Comparison of ENCODE assay signal across 17 cellular contexts in genomic region chr7:150629347-150629746, GRCh38. TPM values are rescaled to one million over a fixed set of nuclear protein-coding genes. Genes with fewer than 3 reads are reported as not detected.
DNase-seq lines count a peak whose midpoint lies in the region; ATAC-seq and TF ChIP-seq lines count a peak whose summit lies in the region.
"Had no signal": no experiment of that assay in that cellular context is flagged by ENCODE, and none has a peak within 500 bp of the region (broad histone marks: within the 10 kb centered on the region; RNA-seq: fewer than 3 reads in every experiment).

No MANE protein-coding gene starts in this region.

- H3K4me3 ChIP-seq in CD8-positive, alpha-beta T cell (ENCODE audit: low read depth, low read length), result no peak overlapping the region
- H3K4me3 ChIP-seq in heart left ventricle, result peak overlapping the region in 5 of 12 donors; percentile 1 to 69 (median 49)
- H3K4me3 ChIP-seq: neural progenitor cell had no signal

- peak overlapping the region; percentile 96 for H3K27ac Mint-ChIP-seq in CD8-positive, alpha-beta T cell
- peak overlapping the region; percentile 99 for H3K27ac Mint-ChIP-seq in activated CD8-positive, alpha-beta T cell treated with anti-CD3 and anti-CD28 coated beads for 36 hours
- H3K27ac Mint-ChIP-seq: HFFc6, neural progenitor cell had no signal

- peaks cover 84% of the 10 kb centered on the region for H3K4me1 Mint-ChIP-seq in CD8-positive, alpha-beta T cell (ENCODE audit: low read depth)
- peaks cover 67% of the 10 kb centered on the region for H3K4me1 Mint-ChIP-seq in activated CD8-positive, alpha-beta T cell treated with anti-CD3 and anti-CD28 coated beads for 36 hours (ENCODE audit: low read depth)
- H3K4me1 Mint-ChIP-seq: neural progenitor cell had no signal

- H3K27me3 Mint-ChIP-seq in CD8-positive, alpha-beta T cell (ENCODE audit: low read depth), result no peaks in the 10 kb centered on the region
- H3K27me3 Mint-ChIP-seq in activated CD8-positive, alpha-beta T cell treated with anti-CD3 and anti-CD28 coated beads for 36 hours, result no peaks in the 10 kb centered on the region
- H3K27me3 Mint-ChIP-seq: stimulated activated naive CD8-positive, alpha-beta T cell treated with anti-CD3 and anti-CD28 coated beads, Interleukin-15, amount 100 ng/mL, for 72 hours had no signal

- TF ChIP-seq CTCF in CD8-positive, alpha-beta T cell (IDR thresholded peaks at IDR 0.05), result no peak
- no peak for TF ChIP-seq CTCF in activated CD8-positive, alpha-beta T cell treated with anti-CD3 and anti-CD28 coated beads for 36 hours (IDR thresholded peaks at IDR 0.05)
- TF ChIP-seq CTCF in heart left ventricle (IDR thresholded peaks at IDR 0.05), result no peak

- H3K9me3 ChIP-seq in CD8-positive, alpha-beta T cell (ENCODE audit: low read length), result no peaks in the 10 kb centered on the region
- H3K9me3 ChIP-seq in heart left ventricle, result no peaks in the 10 kb centered on the region

- no peak overlapping the region for H3K27ac ChIP-seq in CD8-positive, alpha-beta T cell (ENCODE audit: low read depth, low read length)
- peak overlapping the region; percentile 63 to 96 (median 93) for H3K27ac ChIP-seq in heart left ventricle
- H3K27ac ChIP-seq: neural progenitor cell had no signal

- no peak for DNase-seq in CD8-positive, alpha-beta T cell
- no peak for DNase-seq in activated CD8-positive, alpha-beta T cell treated with anti-CD3 and anti-CD28 coated beads for 36 hours
- DNase-seq in heart left ventricle (peak in 4 of 5 donors; percentile 84 to 92 (median 86)), sciatic nerve (ENCODE audit: low spot score) (no peak), HUDEP-2 (lab: John Stamatoyannopoulos, UW; ENCODE audit: unreplicated experiment in 76 of 76) (no peak)
- DNase-seq: anterior cingulate cortex; cortex of kidney; HFFc6; Kasumi-1; mammary epithelial cell; NCI-H1694 treated with DMSO at 0.1 percent for 48 hours; NCI-H524; OCI-M1; stimulated activated naive CD8-positive, alpha-beta T cell treated with anti-CD3 and anti-CD28 coated beads, Interleukin-15, amount 100 ng/mL, for 72 hours had no signal

- peak overlapping the region; percentile 97 for H3K4me3 Mint-ChIP-seq in CD8-positive, alpha-beta T cell
- no peak overlapping the region for H3K4me3 Mint-ChIP-seq in activated CD8-positive, alpha-beta T cell treated with anti-CD3 and anti-CD28 coated beads for 36 hours
- H3K4me3 Mint-ChIP-seq: HFFc6, neural progenitor cell had no signal

- POLR2A ChIA-PET in CD8-positive, alpha-beta T cell (lab: Charles Lee), result interaction anchor here (0.6 to 15.8 kb wide), 19 partner anchors 8 to 180 kb away, joined by 3 to 142 read pairs (median 4); partner anchors contain the start of genes GIMAP1, GIMAP2, GIMAP4 and GIMAP5
- POLR2A ChIA-PET in activated CD8-positive, alpha-beta T cell treated with anti-CD3 and anti-CD28 coated beads for 36 hours (lab: Charles Lee), result interaction anchor here (0.7 to 3.1 kb wide), 4 partner anchors 8 to 62 kb away, joined by 3 to 16 read pairs (median 4); partner anchors contain the start of gene GIMAP4

- H3K4me1 ChIP-seq in CD8-positive, alpha-beta T cell (ENCODE audit: insufficient read depth, low read length), result peaks cover 70% of the 10 kb centered on the region
- H3K4me1 ChIP-seq in heart left ventricle, result peaks cover 0 to 72% (median 35%) of the 10 kb centered on the region in 12 donors
- H3K4me1 ChIP-seq: neural progenitor cell had no signal

- intact Hi-C loops in CD8-positive, alpha-beta T cell (cut with DNase I, micrococcal nuclease), result no loop called here
- intact Hi-C loops in activated CD8-positive, alpha-beta T cell treated with anti-CD3 and anti-CD28 coated beads for 36 hours (cut with micrococcal nuclease), result no loop called here
- intact Hi-C loops in heart left ventricle (cut with DNase I) (loop anchor here in 6 of 10 donors (5.0 to 10.0 kb wide), 5 partner anchors 62 to 177 kb away; partner anchors contain the start of genes GIMAP8 (in 2 of the 6), GIMAP4 (in 1 of the 6) and GIMAP5 (in 1 of the 6)), sciatic nerve (cut with DNase I) (no loop called here)

- no peak for ATAC-seq in CD8-positive, alpha-beta T cell
- no peak for ATAC-seq in activated CD8-positive, alpha-beta T cell treated with anti-CD3 and anti-CD28 coated beads for 36 hours
- ATAC-seq in heart left ventricle, result peak; percentile 92 to 95 (median 93)
- peak; percentile 57 for ATAC-seq in sciatic nerve
- no peak for ATAC-seq in GM21381 (IDR thresholded peaks at IDR 0.05; ENCODE audit: unreplicated experiment)
- ATAC-seq in GM19397 (IDR thresholded peaks at IDR 0.05; ENCODE audit: unreplicated experiment), result no peak
- ATAC-seq: stimulated activated naive CD8-positive, alpha-beta T cell treated with anti-CD3 and anti-CD28 coated beads, Interleukin-15, amount 100 ng/mL, for 72 hours had no signal

- H3K27me3 ChIP-seq in CD8-positive, alpha-beta T cell (ENCODE audit: insufficient read depth, low read length), result no peaks in the 10 kb centered on the region
- H3K27me3 ChIP-seq in heart left ventricle, result no peaks in the 10 kb centered on the region

- H3K36me3 Mint-ChIP-seq in CD8-positive, alpha-beta T cell, result peaks cover 74% of the 10 kb centered on the region
- peaks cover 78% of the 10 kb centered on the region for H3K36me3 Mint-ChIP-seq in activated CD8-positive, alpha-beta T cell treated with anti-CD3 and anti-CD28 coated beads for 36 hours (ENCODE audit: low read depth)
- H3K36me3 Mint-ChIP-seq: neural progenitor cell had no signal

- CTCF ChIA-PET in CD8-positive, alpha-beta T cell (lab: Charles Lee), result interaction anchor here (0.8 to 2.2 kb wide), 7 partner anchors 36 to 180 kb away, joined by 3 to 10 read pairs (median 3); partner anchors contain the start of gene GIMAP2
- CTCF ChIA-PET in activated CD8-positive, alpha-beta T cell treated with anti-CD3 and anti-CD28 coated beads for 36 hours (lab: Charles Lee), result interaction anchor here (0.9 kb wide), 1 partner anchor 39 kb away, joined by 4 read pairs; no protein-coding TSS in a partner anchor

- H3K9me3 Mint-ChIP-seq in CD8-positive, alpha-beta T cell, result peaks cover 16% of the 10 kb centered on the region
- peaks cover 14% of the 10 kb centered on the region for H3K9me3 Mint-ChIP-seq in activated CD8-positive, alpha-beta T cell treated with anti-CD3 and anti-CD28 coated beads for 36 hours

- 25 to 40% (median 33%) methylated on average over 9 of the region's 9 CpGs for WGBS in heart left ventricle, 4 donors

- H3K36me3 ChIP-seq in CD8-positive, alpha-beta T cell (ENCODE audit: insufficient read depth, low read length), result peaks cover 34% of the 10 kb centered on the region
- H3K36me3 ChIP-seq in heart left ventricle, result peaks cover 0 to 41% (median 21%) of the 10 kb centered on the region in 9 donors
- H3K36me3 ChIP-seq: neural progenitor cell had no signal

- peak in 1 of 2 donors; percentile 64 for TF ChIP-seq POLR2A in heart left ventricle (IDR thresholded peaks at IDR 0.05)

RNA-seq across cellular contexts. Expression of gene GIMAP6, which starts 2.8 kb away (rescaled TPM):
- total RNA-seq in CD8-positive, alpha-beta T cell, result 10 to 100 TPM; 10.5 to 10.8 TPM
- 10 to 100 TPM; 21.2 to 21.5 TPM for total RNA-seq in activated CD8-positive, alpha-beta T cell treated with anti-CD3 and anti-CD28 coated beads for 36 hours
- 10 to 100 TPM; 20.3 to 52.7 (median 24.4) TPM for total RNA-seq in heart left ventricle
- 10 to 100 TPM; 13.8 to 29.6 TPM for polyA plus RNA-seq in heart left ventricle
- 32.7 TPM for total RNA-seq in sciatic nerve
- total RNA-seq: HFFc6, mammary epithelial cell had no signal
- polyA plus RNA-seq: mammary epithelial cell had no signal

RNA-seq across cellular contexts. Expression of gene GIMAP2, which starts 56.2 kb away (rescaled TPM):
- total RNA-seq in CD8-positive, alpha-beta T cell, result 10 to 100 TPM; 58.4 to 58.8 TPM
- total RNA-seq in activated CD8-positive, alpha-beta T cell treated with anti-CD3 and anti-CD28 coated beads for 36 hours, result 10 to 100 TPM; 42.2 to 42.7 TPM
- total RNA-seq in heart left ventricle, result 10 to 100 TPM in 2 of 9 donors, 1 to 10 TPM in 7; 2.1 to 23.5 (median 4.9) TPM
- 1 to 10 TPM; 2.3 to 6.6 TPM for polyA plus RNA-seq in heart left ventricle
- 11.7 TPM for total RNA-seq in sciatic nerve
- total RNA-seq: HFFc6 had no signal

Comparison
In these comparisons a context has a peak if more than half of its experiments do, and no peak if none do; other contexts are left out.
1. ATAC-seq: peak in heart left ventricle (4 of 4) and sciatic nerve (single experiment); none in CD8-positive, alpha-beta T cell (single experiment), activated CD8-positive, alpha-beta T cell treated with anti-CD3 and anti-CD28 coated beads for 36 hours (single experiment), GM21381 (single experiment) and GM19397 (single experiment).
2. DNase-seq: peak in heart left ventricle (4 of 5); none in CD8-positive, alpha-beta T cell (0 of 7), activated CD8-positive, alpha-beta T cell treated with anti-CD3 and anti-CD28 coated beads for 36 hours (single experiment), sciatic nerve (single experiment) and HUDEP-2 (0 of 76).
3. intact Hi-C loops: an anchor here in heart left ventricle (5.0 to 10.0 kb wide); none called in CD8-positive, alpha-beta T cell, activated CD8-positive, alpha-beta T cell treated with anti-CD3 and anti-CD28 coated beads for 36 hours and sciatic nerve.